Comparison of ENCODE assay signal across 1 cellular context in genomic region chr22:23692598-23693291, GRCh38.
TF ChIP-seq lines count a peak whose summit lies in the region.

No MANE protein-coding gene starts in this region.

TF ChIP-seq in WTC11, 78 proteins besides CTCF, POLR2A, EP300 and RAD21:
- no peak for TF ChIP-seq ZNF317 (CRISPR knock-in tag; IDR thresholded peaks at IDR 0.05; ENCODE audit: borderline replicate concordance, low read depth)
- TF ChIP-seq CREB1 (CRISPR knock-in tag; IDR thresholded peaks at IDR 0.05), result no peak
- no peak for TF ChIP-seq ETV6 (CRISPR knock-in tag; IDR thresholded peaks at IDR 0.05)
- no peak for TF ChIP-seq ERG (CRISPR knock-in tag; IDR thresholded peaks at IDR 0.05)
- TF ChIP-seq SMAD4 (CRISPR knock-in tag; IDR thresholded peaks at IDR 0.05), result no peak
- TF ChIP-seq ZNF263 (CRISPR knock-in tag; IDR thresholded peaks at IDR 0.05; ENCODE audit: low read depth), result no peak
- no peak for TF ChIP-seq MXD4 (CRISPR knock-in tag; IDR thresholded peaks at IDR 0.05; ENCODE audit: borderline replicate concordance)
- TF ChIP-seq NFYB (CRISPR knock-in tag; conservative IDR thresholded peaks at IDR 0.05; ENCODE audit: low read depth), result no peak
- no peak for TF ChIP-seq ZNF138 (CRISPR knock-in tag; conservative IDR thresholded peaks at IDR 0.05)
- no peak for TF ChIP-seq ZBTB43 (CRISPR knock-in tag; IDR thresholded peaks at IDR 0.05)
- TF ChIP-seq ATF2 (CRISPR knock-in tag; IDR thresholded peaks at IDR 0.05; ENCODE audit: borderline replicate concordance, low read depth), result no peak
